In genomic region chr21:34630536-34631143, GRCh38 we compare ENCODE assay signal across 8 cellular contexts. TPM values are rescaled to one million over a fixed set of nuclear protein-coding genes. Genes with fewer than 3 reads are reported as not detected.
DNase-seq lines count a peak whose midpoint lies in the region; ATAC-seq and TF ChIP-seq lines count a peak whose summit lies in the region.

No MANE protein-coding gene starts in this region.

- ATAC-seq in HG02870 (IDR thresholded peaks at IDR 0.05; ENCODE audit: unreplicated experiment) (no peak), HG02571 (IDR thresholded peaks at IDR 0.05; ENCODE audit: unreplicated experiment) (no peak)

- DNase-seq in AG10803 (ENCODE audit: low read depth) (peak; percentile 53), GM12864 (ENCODE audit: low read depth) (no peak), NCI-H1105 (lab: John Stamatoyannopoulos, UW) (peak; percentile 51), SKM-1 (lab: John Stamatoyannopoulos, UW; ENCODE audit: unreplicated experiment) (peak; percentile 51), erythroblast (lab: John Stamatoyannopoulos, UW) (peak; percentile 56 to 75), mucosa of gallbladder (ENCODE audit: low spot score) (peak; percentile 38)

- H3K4me3 ChIP-seq in AG10803 (ENCODE audit: low read length) (no peak overlapping the region), GM12864 (ENCODE audit: low read depth, low read length) (no peak overlapping the region)

- TF ChIP-seq CTCF in AG10803 (conservative IDR thresholded peaks at IDR 0.05; ENCODE audit: low read length) (peak; percentile 86), GM12864 (IDR thresholded peaks at IDR 0.05; ENCODE audit: low read depth, low read length, missing control alignments) (peak; percentile 74)

- TF ChIP-seq POLR2A in erythroblast (IDR thresholded peaks at IDR 0.05; ENCODE audit: low read length) = no peak

RNA-seq across cellular contexts. Expression of gene RCAN1, which starts 15.7 kb away (rescaled TPM):
- 30.9 TPM for total RNA-seq in mucosa of gallbladder

RNA-seq across cellular contexts. Expression of gene CLIC6, which starts 38.2 kb away (rescaled TPM):
- total RNA-seq in mucosa of gallbladder = 30.3 TPM
